4 cellular contexts compared by ENCODE assay signal in the genomic region with DNA sequence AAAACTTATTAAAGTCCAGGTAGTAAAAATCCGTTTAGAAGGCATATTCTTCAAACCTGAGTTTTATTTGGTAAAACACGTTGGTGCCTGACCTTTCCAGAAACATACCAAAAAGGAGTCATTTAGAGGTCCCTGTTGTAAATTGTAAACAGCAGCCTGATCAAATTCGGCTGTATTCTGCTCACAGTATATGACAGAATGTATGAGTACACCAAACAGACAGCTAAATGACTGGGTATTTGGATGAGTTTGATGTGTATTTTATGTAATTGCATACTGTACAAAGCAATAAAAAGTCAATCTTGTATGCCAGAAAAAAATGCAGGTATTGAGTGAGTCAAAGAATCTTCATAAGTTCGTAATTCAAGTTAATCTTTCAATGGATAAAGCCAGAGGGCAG.
"Had no signal": no experiment of that assay in that cellular context is flagged by ENCODE, and none has a peak within 500 bp of the region (broad histone marks: within the 10 kb centered on the region; RNA-seq: fewer than 3 reads in every experiment).

No MANE protein-coding gene starts in this region.

- H3K9me3 Mint-ChIP-seq: GM23338, H9 had no signal

- H3K4me3 ChIP-seq: GM23338 had no signal

- DNase-seq: H9, HCEC 1CT, IMR-90 had no signal

- ATAC-seq: GM23338 had no signal

- H3K4me3 Mint-ChIP-seq: GM23338, H9 had no signal

- H3K4me2 ChIP-seq: GM23338 had no signal

- H3K27ac Mint-ChIP-seq: GM23338, H9 had no signal

- H2AFZ ChIP-seq: GM23338 had no signal
